ENCODE assay signal across 7 cellular contexts in genomic region chr20:5056801-5057599, GRCh38. TPM values are rescaled to one million over a fixed set of nuclear protein-coding genes. Genes with fewer than 3 reads are reported as not detected.
DNase-seq lines count a peak whose midpoint lies in the region; ATAC-seq, FAIRE-seq and TF ChIP-seq lines count a peak whose summit lies in the region.

No MANE protein-coding gene starts in this region.

- no peaks in the 10 kb centered on the region for H3K36me3 ChIP-seq in fibroblast of lung (ENCODE audit: control insufficient read depth, insufficient read depth, low read length)

- no peaks in the 10 kb centered on the region for H4K20me1 ChIP-seq in fibroblast of lung (ENCODE audit: control insufficient read depth, extremely low read depth, insufficient read depth, low read length)

- H3K4me1 ChIP-seq in fibroblast of lung (ENCODE audit: control insufficient read depth, extremely low read depth, insufficient read depth, low read length) = no peaks in the 10 kb centered on the region

- no peaks in the 10 kb centered on the region for H3K9me3 ChIP-seq in fibroblast of lung (ENCODE audit: control insufficient read depth, insufficient read depth, low read depth, low read length)

- TF ChIP-seq CTCF in fibroblast of lung (conservative IDR thresholded peaks at IDR 0.05 in 1 of 2, IDR thresholded peaks at IDR 0.05 in 1 of 2; ENCODE audit: low read depth in 1 of 2, low read length in 2 of 2) (peak; percentile 35 to 38), retinal pigment epithelial cell (conservative IDR thresholded peaks at IDR 0.05; ENCODE audit: low read depth, low read length) (peak; percentile 47)

- H3K4me2 ChIP-seq in fibroblast of lung (ENCODE audit: extremely low read depth, insufficient read depth, low read length) = no peak overlapping the region

- peak; percentile 82 for FAIRE-seq in GM19239 (lab: Jason Lieb, UNC)

- no peaks in the 10 kb centered on the region for H3K79me2 ChIP-seq in fibroblast of lung (ENCODE audit: control insufficient read depth, insufficient read depth, low read length)

- no peak overlapping the region for H3K27ac ChIP-seq in fibroblast of lung (ENCODE audit: insufficient read depth, low read length)

- no peaks in the 10 kb centered on the region for H3K27me3 ChIP-seq in fibroblast of lung (ENCODE audit: control insufficient read depth, insufficient read depth, low read length)

- peak; percentile 26 for DNase-seq in GM19239 (ENCODE audit: insufficient read length, low spot score)
- DNase-seq in NOMO-1 (lab: John Stamatoyannopoulos, UW; ENCODE audit: unreplicated experiment in 2 of 2) = peak; percentile 57 to 78
- DNase-seq in activated CD8-positive, alpha-beta memory T cell treated with anti-CD3 and anti-CD28 coated beads for 48 hours (ENCODE audit: low read depth in 2 of 3, low spot score in 2 of 3) = peak in 2 of 3 experiments; percentile 17 to 38
- DNase-seq in fibroblast of lung (ENCODE audit: low read depth in 2 of 2) = peak; percentile 15 to 26
- DNase-seq in retinal pigment epithelial cell (ENCODE audit: low read depth) = no peak

- no peak for ATAC-seq in GM19023 (IDR thresholded peaks at IDR 0.05; ENCODE audit: unreplicated experiment)
- ATAC-seq in GM21737 (IDR thresholded peaks at IDR 0.05; ENCODE audit: unreplicated experiment) = no peak

- no peak overlapping the region for H2AFZ ChIP-seq in fibroblast of lung (ENCODE audit: low read length)

- no peak overlapping the region for H3K9ac ChIP-seq in fibroblast of lung (ENCODE audit: insufficient read depth, low read length)

- H3K4me3 ChIP-seq in fibroblast of lung (replicated peaks in 1 of 4; ENCODE audit: control extremely low read depth in 1 of 4, insufficient read depth in 1 of 4, low read depth in 3 of 4, low read length in 4 of 4) = no peak overlapping the region
- H3K4me3 ChIP-seq in retinal pigment epithelial cell (ENCODE audit: low read length) = no peak overlapping the region

RNA-seq across cellular contexts. Expression of gene SLC23A2, which starts 55.7 kb away (rescaled TPM):
- total RNA-seq in fibroblast of lung = 11.0 and 17.5 TPM in 2 replicates
- 12.1 and 16.2 TPM in 2 replicates for polyA plus RNA-seq in fibroblast of lung
- 8.4 and 8.9 TPM in 2 replicates for polyA plus RNA-seq in fibroblast of lung (2012)
- 21.9 and 42.7 TPM in 2 replicates for polyA minus RNA-seq in fibroblast of lung (ENCODE audit: low replicate concordance)

RNA-seq across cellular contexts. Expression of gene TMEM230, which starts 55.9 kb away (rescaled TPM):
- total RNA-seq in fibroblast of lung = 75.8 and 106 TPM in 2 replicates
- polyA plus RNA-seq in fibroblast of lung = 198 and 205 TPM in 2 replicates
- 154 and 160 TPM in 2 replicates for polyA plus RNA-seq in fibroblast of lung (2012)
- polyA minus RNA-seq in fibroblast of lung (ENCODE audit: low replicate concordance) = 49.5 and 66.0 TPM in 2 replicates
